10 cellular contexts compared by ENCODE assay signal in genomic region chr14:99261916-99262787, GRCh38. TPM values are rescaled to one million over a fixed set of nuclear protein-coding genes. Genes with fewer than 3 reads are reported as not detected.
DNase-seq lines count a peak whose midpoint lies in the region; ATAC-seq, FAIRE-seq and TF ChIP-seq lines count a peak whose summit lies in the region.
"Had no signal": no experiment of that assay in that cellular context is flagged by ENCODE, and none has a peak within 500 bp of the region (broad histone marks: within the 10 kb centered on the region; RNA-seq: fewer than 3 reads in every experiment).

No MANE protein-coding gene starts in this region.

- H3K36me3 ChIP-seq in suprapubic skin: no peaks in the 10 kb centered on the region
- H3K36me3 ChIP-seq: ovary had no signal

- no peaks in the 10 kb centered on the region for H3K9me3 ChIP-seq in suprapubic skin
- H3K9me3 ChIP-seq: ovary had no signal

- 32% methylated on average over 25 of the region's 25 CpGs for WGBS in suprapubic skin

- DNase-seq in T-cell: peak in 33 of 34 experiments; percentile 75 to 98 (median 93)
- peak; percentile 68 to 73 for DNase-seq in activated T-cell treated with anti-CD3 and anti-CD28 coated beads, Interleukin-2, amount 50 U/mL, for 72 hours
- peak; percentile 24 to 67 (median 48) for DNase-seq in immature natural killer cell
- DNase-seq in suprapubic skin (ENCODE audit: low spot score in 2 of 2): no peak
- no peak for DNase-seq in GM10248 (ENCODE audit: extremely low spot score)
- no peak for DNase-seq in GM12891 (ENCODE audit: insufficient read length, low spot score)
- DNase-seq: IMR-90, ovary, PC-9 had no signal

- no peak for TF ChIP-seq EP300 in suprapubic skin (IDR thresholded peaks at IDR 0.05)

- peaks cover 12% of the 10 kb centered on the region for H3K27me3 ChIP-seq in suprapubic skin
- H3K27me3 ChIP-seq: ovary had no signal

- peak overlapping the region; percentile 33 for H3K4me3 ChIP-seq in suprapubic skin
- H3K4me3 ChIP-seq: ovary, PC-9 had no signal

- H3K4me3 Mint-ChIP-seq in T-cell (peak overlapping the region; percentile 94 to 98 (median 96)), immature natural killer cell (peak overlapping the region; percentile 72 to 97 (median 84))
- peak overlapping the region; percentile 94 to 96 for H3K4me3 Mint-ChIP-seq in activated T-cell treated with anti-CD3 and anti-CD28 coated beads, Interleukin-2, amount 50 U/mL, for 72 hours

- ATAC-seq in T-cell (replicated peaks in 1 of 4) (peak; percentile 59 to 71 (median 60)), HG02938 (IDR thresholded peaks at IDR 0.05; ENCODE audit: unreplicated experiment) (no peak)
- ATAC-seq in activated T-cell treated with anti-CD3 and anti-CD28 coated beads, Interleukin-2, amount 50 U/mL, for 72 hours (replicated peaks in 1 of 2): peak; percentile 45 to 51

- no peak for FAIRE-seq in GM12891 (lab: Jason Lieb, UNC)

- H3K4me1 Mint-ChIP-seq in T-cell (peaks cover 96 to 98% (median 97%) of the 10 kb centered on the region in 3 donors), immature natural killer cell (peaks cover 93 to 100% of the 10 kb centered on the region in 2 donors)
- H3K4me1 Mint-ChIP-seq in activated T-cell treated with anti-CD3 and anti-CD28 coated beads, Interleukin-2, amount 50 U/mL, for 72 hours (ENCODE audit: low read depth): peaks cover 98% of the 10 kb centered on the region

- CTCF ChIA-PET in T-cell (lab: Charles Lee): interaction anchor here (0.6 to 3.6 kb wide), 20 partner anchors 9 to 1284 kb away, joined by 3 to 30 read pairs (median 5); partner anchors contain the start of gene BCL11B (in 1 of the 2)
- CTCF ChIA-PET in GM10248 (lab: Yijun Ruan, JAX): interaction anchor here (1.1 kb wide), 1 partner anchor 19 kb away, joined by 3 read pairs; no protein-coding TSS in a partner anchor

- H3K27ac ChIP-seq in suprapubic skin: peak overlapping the region; percentile 91
- H3K27ac ChIP-seq: ovary, PC-9 had no signal

- H3K36me3 Mint-ChIP-seq in T-cell (peaks cover 64% of the 10 kb centered on the region), immature natural killer cell (peaks cover 0 to 5% (median 0%) of the 10 kb centered on the region in 3 donors)
- peaks cover 8 to 11% of the 10 kb centered on the region in 2 donors for H3K36me3 Mint-ChIP-seq in activated T-cell treated with anti-CD3 and anti-CD28 coated beads, Interleukin-2, amount 50 U/mL, for 72 hours (ENCODE audit: insufficient read depth in 2 of 2)

- peaks cover 88% of the 10 kb centered on the region for H3K4me1 ChIP-seq in suprapubic skin

- H3K27me3 Mint-ChIP-seq in T-cell (no peaks in the 10 kb centered on the region), immature natural killer cell (ENCODE audit: low read depth in 3 of 3) (peaks cover 0 to 12% (median 6%) of the 10 kb centered on the region in 3 donors)
- no peaks in the 10 kb centered on the region for H3K27me3 Mint-ChIP-seq in activated T-cell treated with anti-CD3 and anti-CD28 coated beads, Interleukin-2, amount 50 U/mL, for 72 hours (ENCODE audit: low read depth)

- H3K27ac Mint-ChIP-seq in T-cell (peak overlapping the region; percentile 99 to 100), immature natural killer cell (peak overlapping the region; percentile 91 to 98 (median 94))
- peak overlapping the region; percentile 100 for H3K27ac Mint-ChIP-seq in activated T-cell treated with anti-CD3 and anti-CD28 coated beads, Interleukin-2, amount 50 U/mL, for 72 hours

- TF ChIP-seq CTCF in suprapubic skin (IDR thresholded peaks at IDR 0.05): no peak
- no peak for TF ChIP-seq CTCF in GM10248 (IDR thresholded peaks at IDR 0.05; ENCODE audit: control extremely low read depth, extremely low read depth, low read depth, missing control alignments)

- H3K9me3 Mint-ChIP-seq in T-cell (no peaks in the 10 kb centered on the region), immature natural killer cell (no peaks in the 10 kb centered on the region)
- H3K9me3 Mint-ChIP-seq in activated T-cell treated with anti-CD3 and anti-CD28 coated beads, Interleukin-2, amount 50 U/mL, for 72 hours: no peaks in the 10 kb centered on the region

- TF ChIP-seq POLR2A in suprapubic skin (IDR thresholded peaks at IDR 0.05) (no peak), GM12891 (IDR thresholded peaks at IDR 0.05; ENCODE audit: low read depth, low read length) (no peak)

- POLR2A ChIA-PET in T-cell (lab: Charles Lee) (interaction anchor here (0.6 to 2.1 kb wide), 22 partner anchors 9 to 1659 kb away, joined by 3 to 23 read pairs (median 6); partner anchors contain the start of gene BCL11B (in 1 of the 2)), GM10248 (lab: Yijun Ruan, JAX) (no interaction called here)

TF ChIP-seq in GM12891, 5 proteins besides CTCF, POLR2A, EP300 and RAD21:
- TF ChIP-seq TAF1 (IDR thresholded peaks at IDR 0.05; ENCODE audit: low read depth, low read length): no peak
- no peak for TF ChIP-seq POU2F2 (IDR thresholded peaks at IDR 0.05; ENCODE audit: low read depth, low read length)
- TF ChIP-seq POLR2AphosphoS5 (IDR thresholded peaks at IDR 0.05; ENCODE audit: low read depth, low read length): no peak
- no peak for TF ChIP-seq PAX5 (IDR thresholded peaks at IDR 0.05; ENCODE audit: insufficient read depth, low read length, severe bottlenecking)
- no peak for TF ChIP-seq SPI1 (IDR thresholded peaks at IDR 0.05; ENCODE audit: low read depth, low read length)

RNA-seq across cellular contexts. Expression of gene BCL11B, which starts 9.8 kb away (rescaled TPM):
- total RNA-seq in T-cell: 100 to 1,000 TPM; 181 to 240 (median 196) TPM
- total RNA-seq in activated T-cell treated with anti-CD3 and anti-CD28 coated beads, Interleukin-2, amount 50 U/mL, for 72 hours: 10 to 100 TPM; 54.4 to 58.0 TPM
- polyA plus RNA-seq in immature natural killer cell: 1 to 10 TPM in 2 of 3 donors, under 1 TPM in 1; 0.75 to 3.1 (median 1.0) TPM
- 10 to 100 TPM; 35.9 to 53.8 (median 47.5) TPM for total RNA-seq in suprapubic skin
- 0.14 TPM for polyA plus RNA-seq in GM12891 (2012; ENCODE audit: low read depth, missing spikeins)
- total RNA-seq: PC-9 had no signal
- polyA plus RNA-seq: IMR-90 had no signal

Comparison
In these comparisons a context has a peak if more than half of its experiments do, and no peak if none do; other contexts are left out.
1. DNase-seq: peak in T-cell (33 of 34), activated T-cell treated with anti-CD3 and anti-CD28 coated beads, Interleukin-2, amount 50 U/mL, for 72 hours (2 of 2) and immature natural killer cell (3 of 3); none in suprapubic skin (0 of 2), GM10248 (single experiment) and GM12891 (single experiment).
2. Peak in every context shown above with its lines, with median percentiles within 50 percentile points of each other: H3K27ac Mint-ChIP-seq and H3K4me3 Mint-ChIP-seq.